In genomic region chr10:454860-455259, GRCh38 we compare ENCODE assay signal across 10 cellular contexts.
A peak's percentile ranks its signal among the peaks of the same experiment; 100 is the strongest.
DNase-seq lines count a peak whose midpoint lies in the region; ATAC-seq lines count a peak whose summit lies in the region.
"Had no signal": no experiment of that assay in that cellular context is flagged by ENCODE, and none has a peak within 500 bp of the region (broad histone marks: within the 10 kb centered on the region; RNA-seq: fewer than 3 reads in every experiment).

No MANE protein-coding gene starts in this region.

- no peak overlapping the region for H3K4me3 ChIP-seq in rectal smooth muscle tissue (ENCODE audit: low read length)

- H3K4me1 ChIP-seq in rectal smooth muscle tissue (ENCODE audit: control insufficient read depth, insufficient read depth, low read length): peaks cover 36% of the 10 kb centered on the region

- peak; percentile 96 for DNase-seq in ELR (ENCODE audit: low read depth)
- peak; percentile 91 for DNase-seq in RPMI7951 (ENCODE audit: low read depth)
- peak; percentile 60 for DNase-seq in fibroblast of peridontal ligament (ENCODE audit: extremely low read depth)
- no peak for DNase-seq in DMS79 (lab: John Stamatoyannopoulos, UW)
- no peak for DNase-seq in HuH-7 (ENCODE audit: low spot score)
- no peak for DNase-seq in medulla oblongata (ENCODE audit: extremely low spot score)
- DNase-seq: activated CD4-positive, alpha-beta T cell treated with anti-CD3 and anti-CD28 coated beads for 48 hours; NCI-H146 had no signal

- no peaks in the 10 kb centered on the region for H3K27me3 ChIP-seq in rectal smooth muscle tissue (ENCODE audit: control insufficient read depth, insufficient read depth, low read length)

- ATAC-seq in HG02884 (IDR thresholded peaks at IDR 0.05; ENCODE audit: unreplicated experiment): no peak

- H3K36me3 ChIP-seq in rectal smooth muscle tissue (ENCODE audit: control insufficient read depth, insufficient read depth, low read length): no peaks in the 10 kb centered on the region

- no peak overlapping the region for H3K9ac ChIP-seq in rectal smooth muscle tissue (ENCODE audit: low read length)

- peak overlapping the region; percentile 73 for H3K27ac ChIP-seq in rectal smooth muscle tissue (ENCODE audit: low read depth, low read length)

Comparison
In these comparisons a context has a peak if more than half of its experiments do, and no peak if none do; other contexts are left out.
1. DNase-seq: peak in ELR (single experiment), RPMI7951 (single experiment) and fibroblast of peridontal ligament (single experiment); none in DMS79 (single experiment), HuH-7 (single experiment) and medulla oblongata (single experiment).